In the genomic region with DNA sequence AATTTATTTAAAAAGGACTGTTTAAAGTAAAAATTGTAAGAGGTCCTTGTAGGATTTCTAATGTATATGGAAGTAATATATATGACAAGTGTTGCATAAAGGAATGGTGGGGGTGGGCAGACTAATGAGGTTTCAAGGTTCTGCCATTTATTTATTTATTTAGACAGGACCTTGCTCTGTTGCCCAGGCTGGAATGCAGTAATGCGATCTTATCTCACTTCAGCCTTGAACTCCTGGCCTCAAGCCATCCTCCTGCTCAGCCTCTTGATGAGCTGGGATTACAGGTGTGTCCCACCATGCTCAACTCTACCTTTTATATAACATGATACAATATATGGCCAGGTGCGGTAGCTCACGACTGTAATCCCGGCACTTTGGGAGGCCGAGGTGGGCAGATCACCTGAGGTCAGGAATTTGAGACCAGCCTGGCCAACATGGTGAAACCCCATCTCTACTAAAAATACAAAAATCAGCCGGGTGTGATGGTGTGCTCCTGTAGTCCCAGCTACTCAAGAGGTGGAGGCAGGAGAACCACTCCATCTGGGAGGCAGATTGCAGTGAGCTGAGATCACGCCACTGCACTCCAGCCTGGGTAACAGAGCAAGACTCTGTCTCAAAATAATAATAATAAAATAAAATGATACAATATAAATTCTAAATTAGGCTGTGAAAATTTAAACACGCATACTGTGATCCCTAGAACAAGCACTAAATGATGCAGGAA, we compare ENCODE assay signal across 1 cellular context.
TF ChIP-seq lines count a peak whose summit lies in the region.

No MANE protein-coding gene starts in this region.

TF ChIP-seq in HepG2, 621 proteins besides CTCF, POLR2A, EP300 and RAD21 (continued from another document and continues in another):
- peak; percentile 92 for TF ChIP-seq ZNF281 (CRISPR knock-in tag; IDR thresholded peaks at IDR 0.05; ENCODE audit: borderline replicate concordance)
- no peak for TF ChIP-seq TAF1 (CRISPR knock-in tag; IDR thresholded peaks at IDR 0.05)
- TF ChIP-seq HMGXB4 (CRISPR knock-in tag; IDR thresholded peaks at IDR 0.05; ENCODE audit: borderline replicate concordance in 1 of 2, low read depth in 1 of 2), result no peak
- TF ChIP-seq NFRKB (IDR thresholded peaks at IDR 0.05), result no peak
- peak; percentile 60; the same call in 1 of the 2 replicates for TF ChIP-seq MIER3 (CRISPR knock-in tag; IDR thresholded peaks at IDR 0.05; ENCODE audit: borderline replicate concordance)
- TF ChIP-seq GLMP (CRISPR knock-in tag; IDR thresholded peaks at IDR 0.05; ENCODE audit: borderline replicate concordance), result no peak
- TF ChIP-seq ZNF292 (CRISPR knock-in tag; IDR thresholded peaks at IDR 0.05; ENCODE audit: borderline replicate concordance, low read depth), result peak; percentile 62; the same call in 1 of the 2 replicates
- TF ChIP-seq DMAP1 (CRISPR knock-in tag; IDR thresholded peaks at IDR 0.05), result 0 out of 2 replicates have a peak, but pooled peaks have one; percentile 42
- peak; percentile 38; the same call in 1 of the 2 replicates for TF ChIP-seq SALL2 (CRISPR knock-in tag; IDR thresholded peaks at IDR 0.05)
- TF ChIP-seq ZNF562 (CRISPR knock-in tag; IDR thresholded peaks at IDR 0.05; ENCODE audit: borderline replicate concordance), result no peak
- TF ChIP-seq MIXL1 (CRISPR knock-in tag; IDR thresholded peaks at IDR 0.05), result peak; percentile 93
- TF ChIP-seq ZNF646 (CRISPR knock-in tag; IDR thresholded peaks at IDR 0.05), result no peak
- no peak for TF ChIP-seq ATRX (CRISPR knock-in tag; IDR thresholded peaks at IDR 0.05; ENCODE audit: borderline replicate concordance)
- TF ChIP-seq MED1 (CRISPR knock-in tag; IDR thresholded peaks at IDR 0.05), result peak; percentile 90
- TF ChIP-seq ZNF350 (CRISPR knock-in tag; IDR thresholded peaks at IDR 0.05; ENCODE audit: borderline replicate concordance, low read depth), result 0 out of 2 replicates have a peak, but pooled peaks have one; percentile 40
- TF ChIP-seq NR2F6 (IDR thresholded peaks at IDR 0.05), result peak; percentile 96
- peak; percentile 99 for TF ChIP-seq NR2F6 (CRISPR knock-in tag; IDR thresholded peaks at IDR 0.05)
- TF ChIP-seq NR2F1 (CRISPR knock-in tag; IDR thresholded peaks at IDR 0.05), result peak; percentile 93 to 97
- TF ChIP-seq EZH2 (conservative IDR thresholded peaks at IDR 0.05; ENCODE audit: low read depth, low read length), result no peak
- no peak for TF ChIP-seq SAFB2 (CRISPR knock-in tag; IDR thresholded peaks at IDR 0.05; ENCODE audit: borderline replicate concordance, low read depth)
- TF ChIP-seq, protein P1, sequence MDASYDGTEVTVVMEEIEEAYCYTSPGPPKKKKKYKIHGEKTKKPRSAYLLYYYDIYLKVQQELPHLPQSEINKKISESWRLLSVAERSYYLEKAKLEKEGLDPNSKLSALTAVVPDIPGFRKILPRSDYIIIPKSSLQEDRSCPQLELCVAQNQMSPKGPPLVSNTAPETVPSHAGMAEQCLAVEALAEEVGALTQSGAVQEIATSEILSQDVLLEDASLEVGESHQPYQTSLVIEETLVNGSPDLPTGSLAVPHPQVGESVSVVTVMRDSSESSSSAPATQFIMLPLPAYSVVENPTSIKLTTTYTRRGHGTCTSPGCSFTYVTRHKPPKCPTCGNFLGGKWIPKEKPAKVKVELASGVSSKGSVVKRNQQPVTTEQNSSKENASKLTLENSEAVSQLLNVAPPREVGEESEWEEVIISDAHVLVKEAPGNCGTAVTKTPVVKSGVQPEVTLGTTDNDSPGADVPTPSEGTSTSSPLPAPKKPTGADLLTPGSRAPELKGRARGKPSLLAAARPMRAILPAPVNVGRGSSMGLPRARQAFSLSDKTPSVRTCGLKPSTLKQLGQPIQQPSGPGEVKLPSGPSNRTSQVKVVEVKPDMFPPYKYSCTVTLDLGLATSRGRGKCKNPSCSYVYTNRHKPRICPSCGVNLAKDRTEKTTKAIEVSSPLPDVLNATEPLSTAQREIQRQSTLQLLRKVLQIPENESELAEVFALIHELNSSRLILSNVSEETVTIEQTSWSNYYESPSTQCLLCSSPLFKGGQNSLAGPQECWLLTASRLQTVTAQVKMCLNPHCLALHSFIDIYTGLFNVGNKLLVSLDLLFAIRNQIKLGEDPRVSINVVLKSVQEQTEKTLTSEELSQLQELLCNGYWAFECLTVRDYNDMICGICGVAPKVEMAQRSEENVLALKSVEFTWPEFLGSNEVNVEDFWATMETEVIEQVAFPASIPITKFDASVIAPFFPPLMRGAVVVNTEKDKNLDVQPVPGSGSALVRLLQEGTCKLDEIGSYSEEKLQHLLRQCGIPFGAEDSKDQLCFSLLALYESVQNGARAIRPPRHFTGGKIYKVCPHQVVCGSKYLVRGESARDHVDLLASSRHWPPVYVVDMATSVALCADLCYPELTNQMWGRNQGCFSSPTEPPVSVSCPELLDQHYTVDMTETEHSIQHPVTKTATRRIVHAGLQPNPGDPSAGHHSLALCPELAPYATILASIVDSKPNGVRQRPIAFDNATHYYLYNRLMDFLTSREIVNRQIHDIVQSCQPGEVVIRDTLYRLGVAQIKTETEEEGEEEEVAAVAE (CRISPR knock-in tag; IDR thresholded peaks at IDR 0.05; ENCODE audit: borderline replicate concordance), result no peak
- no peak for TF ChIP-seq ZNF773 (CRISPR knock-in tag; IDR thresholded peaks at IDR 0.05; ENCODE audit: borderline replicate concordance)
- TF ChIP-seq SNAI1 (CRISPR knock-in tag; IDR thresholded peaks at IDR 0.05; ENCODE audit: borderline replicate concordance), result no peak
- TF ChIP-seq NFE2L2 (IDR thresholded peaks at IDR 0.05; ENCODE audit: low read length), result no peak
- no peak for TF ChIP-seq SSRP1 (CRISPR knock-in tag; IDR thresholded peaks at IDR 0.05)
- no peak for TF ChIP-seq NAIF1 (CRISPR knock-in tag; IDR thresholded peaks at IDR 0.05; ENCODE audit: borderline replicate concordance)
- no peak for TF ChIP-seq ZSCAN25 (CRISPR knock-in tag; IDR thresholded peaks at IDR 0.05)
- TF ChIP-seq IRF1 (CRISPR knock-in tag; IDR thresholded peaks at IDR 0.05; ENCODE audit: low read depth), result no peak
- TF ChIP-seq NFKBIZ (CRISPR knock-in tag; IDR thresholded peaks at IDR 0.05), result peak; percentile 40; the same call in 1 of the 2 replicates
- TF ChIP-seq, protein P2, sequence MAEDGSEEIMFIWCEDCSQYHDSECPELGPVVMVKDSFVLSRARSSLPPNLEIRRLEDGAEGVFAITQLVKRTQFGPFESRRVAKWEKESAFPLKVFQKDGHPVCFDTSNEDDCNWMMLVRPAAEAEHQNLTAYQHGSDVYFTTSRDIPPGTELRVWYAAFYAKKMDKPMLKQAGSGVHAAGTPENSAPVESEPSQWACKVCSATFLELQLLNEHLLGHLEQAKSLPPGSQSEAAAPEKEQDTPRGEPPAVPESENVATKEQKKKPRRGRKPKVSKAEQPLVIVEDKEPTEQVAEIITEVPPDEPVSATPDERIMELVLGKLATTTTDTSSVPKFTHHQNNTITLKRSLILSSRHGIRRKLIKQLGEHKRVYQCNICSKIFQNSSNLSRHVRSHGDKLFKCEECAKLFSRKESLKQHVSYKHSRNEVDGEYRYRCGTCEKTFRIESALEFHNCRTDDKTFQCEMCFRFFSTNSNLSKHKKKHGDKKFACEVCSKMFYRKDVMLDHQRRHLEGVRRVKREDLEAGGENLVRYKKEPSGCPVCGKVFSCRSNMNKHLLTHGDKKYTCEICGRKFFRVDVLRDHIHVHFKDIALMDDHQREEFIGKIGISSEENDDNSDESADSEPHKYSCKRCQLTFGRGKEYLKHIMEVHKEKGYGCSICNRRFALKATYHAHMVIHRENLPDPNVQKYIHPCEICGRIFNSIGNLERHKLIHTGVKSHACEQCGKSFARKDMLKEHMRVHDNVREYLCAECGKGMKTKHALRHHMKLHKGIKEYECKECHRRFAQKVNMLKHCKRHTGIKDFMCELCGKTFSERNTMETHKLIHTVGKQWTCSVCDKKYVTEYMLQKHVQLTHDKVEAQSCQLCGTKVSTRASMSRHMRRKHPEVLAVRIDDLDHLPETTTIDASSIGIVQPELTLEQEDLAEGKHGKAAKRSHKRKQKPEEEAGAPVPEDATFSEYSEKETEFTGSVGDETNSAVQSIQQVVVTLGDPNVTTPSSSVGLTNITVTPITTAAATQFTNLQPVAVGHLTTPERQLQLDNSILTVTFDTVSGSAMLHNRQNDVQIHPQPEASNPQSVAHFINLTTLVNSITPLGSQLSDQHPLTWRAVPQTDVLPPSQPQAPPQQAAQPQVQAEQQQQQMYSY (CRISPR knock-in tag; IDR thresholded peaks at IDR 0.05), result no peak
- peak; percentile 99 for TF ChIP-seq TEAD3 (CRISPR knock-in tag; optimal IDR thresholded peaks at IDR 0.05; ENCODE audit: borderline replicate concordance)
- TF ChIP-seq SAP130 (CRISPR knock-in tag; IDR thresholded peaks at IDR 0.05; ENCODE audit: low read depth), result peak; percentile 81
- TF ChIP-seq ZKSCAN1 (IDR thresholded peaks at IDR 0.05; ENCODE audit: low read length), result no peak
- TF ChIP-seq RBM39 (IDR thresholded peaks at IDR 0.05; ENCODE audit: low read depth, low read length, poor library complexity, severe bottlenecking), result no peak
